ENCODE assay signal across 1 cellular context in the genomic region with DNA sequence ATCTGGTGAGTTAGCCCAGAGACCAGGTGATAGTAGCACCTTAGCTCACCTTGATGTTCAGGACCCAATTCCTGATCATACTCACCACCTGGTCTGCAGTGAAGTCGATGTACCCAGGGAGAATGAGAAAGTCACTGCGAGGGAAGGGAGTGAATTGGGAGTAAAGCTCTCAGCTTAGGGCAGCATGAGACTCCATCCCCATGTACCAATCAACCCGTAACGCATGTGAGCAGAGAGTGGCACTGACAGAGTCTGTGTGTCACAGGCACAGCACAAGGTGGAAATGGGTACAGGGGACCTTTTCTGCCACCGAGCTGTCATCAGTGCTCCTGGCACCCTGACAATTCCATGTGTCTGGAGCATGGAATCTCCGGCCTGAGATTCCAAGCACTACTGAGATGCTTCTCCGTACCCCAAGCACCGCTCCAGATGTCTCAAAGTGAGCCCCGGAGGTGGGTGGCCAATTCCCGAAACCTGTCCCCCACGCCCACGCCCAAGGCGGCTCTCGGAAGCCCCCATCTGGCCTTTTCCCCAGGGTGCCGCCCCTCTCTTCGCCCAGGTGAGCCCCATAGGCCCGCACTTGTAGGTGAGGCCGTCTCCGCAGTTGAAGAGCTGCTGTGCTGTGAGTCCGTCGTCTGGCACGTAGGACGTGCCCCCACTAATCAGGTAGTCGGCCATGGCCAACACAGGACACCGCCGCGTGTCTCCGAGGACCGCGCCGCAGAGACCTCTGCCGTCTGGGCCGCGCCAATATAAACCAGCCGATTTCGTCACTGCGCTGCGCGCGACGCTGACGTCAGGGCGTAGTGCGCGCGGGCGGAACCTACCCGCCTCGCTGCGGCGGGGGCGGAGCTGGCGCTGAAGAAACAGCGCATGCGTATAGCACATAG.
TF ChIP-seq lines count a peak whose summit lies in the region.

TSS of gene IMPDH2 (minus strand) at position 726 of the 890 bp plus-strand sequence. CDS start at position 678, 48 bp downstream.

TF ChIP-seq in K562, 482 proteins besides CTCF, POLR2A, EP300 and RAD21 (continued from another document and continues in another):
- TF ChIP-seq ELF2 (CRISPR knock-in tag; IDR thresholded peaks at IDR 0.05) (peak; percentile 59; the same call in 1 of the 2 replicates), PRMT5 (CRISPR knock-in tag; IDR thresholded peaks at IDR 0.05) (no peak), ZNF384 (IDR thresholded peaks at IDR 0.05; ENCODE audit: low read depth, low read length) (no peak), ZNF511 (CRISPR knock-in tag; IDR thresholded peaks at IDR 0.05) (peak; percentile 89), MXI1 (IDR thresholded peaks at IDR 0.05; ENCODE audit: low read depth, low read length) (peak; percentile 67; the same call in 1 of the 2 replicates), NR1H2 (CRISPR knock-in tag; IDR thresholded peaks at IDR 0.05) (0 out of 2 replicates have a peak, but pooled peaks have one; percentile 70), SAFB2 (IDR thresholded peaks at IDR 0.05; ENCODE audit: borderline replicate concordance, low read depth, low read length, severe bottlenecking) (no peak), LARP7 (IDR thresholded peaks at IDR 0.05) (no peak; the same call in 1 of the 2 replicates), PTTG1 (tag; IDR thresholded peaks at IDR 0.05; ENCODE audit: low read depth) (no peak), ELK3 (CRISPR knock-in tag; IDR thresholded peaks at IDR 0.05) (no peak), POLR3G (IDR thresholded peaks at IDR 0.05; ENCODE audit: extremely low read depth, insufficient read length, insufficient replicate concordance) (no peak), MAFG (tag; conservative IDR thresholded peaks at IDR 0.05) (no peak), FOXO4 (CRISPR knock-in tag; IDR thresholded peaks at IDR 0.05) (no peak), PTRF (tag; IDR thresholded peaks at IDR 0.05) (no peak), MAZ (CRISPR knock-in tag; conservative IDR thresholded peaks at IDR 0.05 in 1 of 2, IDR thresholded peaks at IDR 0.05 in 1 of 2) (peak; percentile 72 to 84), JUN (IDR thresholded peaks at IDR 0.05; ENCODE audit: borderline replicate concordance, low read depth, low read length) (peak; percentile 72), JUN (CRISPR knock-in tag; IDR thresholded peaks at IDR 0.05; ENCODE audit: borderline replicate concordance) (no peak), FOXP4 (CRISPR knock-in tag; IDR thresholded peaks at IDR 0.05; ENCODE audit: borderline replicate concordance) (no peak), CREM (IDR thresholded peaks at IDR 0.05; ENCODE audit: low read depth) (peak; percentile 99), KDM2B (CRISPR knock-in tag; IDR thresholded peaks at IDR 0.05) (no peak), CBX5 (IDR thresholded peaks at IDR 0.05; ENCODE audit: borderline replicate concordance, low read depth) (no peak), PHTF2 (CRISPR knock-in tag; IDR thresholded peaks at IDR 0.05) (no peak), ZNF354B (CRISPR knock-in tag; IDR thresholded peaks at IDR 0.05) (no peak), BMI1 (IDR thresholded peaks at IDR 0.05; ENCODE audit: low read length) (no peak), ZC3H4 (CRISPR knock-in tag; IDR thresholded peaks at IDR 0.05; ENCODE audit: borderline replicate concordance) (no peak; the same call in 1 of the 2 replicates), MED1 (CRISPR knock-in tag; IDR thresholded peaks at IDR 0.05; ENCODE audit: borderline replicate concordance) (no peak), NCOA2 (IDR thresholded peaks at IDR 0.05; ENCODE audit: partially characterized antibody in 2 of 2) (no peak), RUNX1 (IDR thresholded peaks at IDR 0.05; ENCODE audit: low read depth) (no peak), CBX2 (IDR thresholded peaks at IDR 0.05; ENCODE audit: insufficient read depth, low read length, poor library complexity, severe bottlenecking) (no peak), ZNF696 (CRISPR knock-in tag; conservative IDR thresholded peaks at IDR 0.05) (no peak), LEF1 (IDR thresholded peaks at IDR 0.05) (no peak), KDM4B (IDR thresholded peaks at IDR 0.05; ENCODE audit: borderline replicate concordance in 2 of 2, low read depth in 1 of 2) (no peak), NFATC3 (IDR thresholded peaks at IDR 0.05) (no peak), ZNF133 (CRISPR knock-in tag; IDR thresholded peaks at IDR 0.05) (no peak), CBX1 (IDR thresholded peaks at IDR 0.05; ENCODE audit: low read depth) (peak; percentile 87), PBX2 (CRISPR knock-in tag; IDR thresholded peaks at IDR 0.05; ENCODE audit: low read depth) (no peak), PBX2 (tag; conservative IDR thresholded peaks at IDR 0.05; ENCODE audit: low read depth) (no peak), SRSF3 (IDR thresholded peaks at IDR 0.05; ENCODE audit: insufficient read depth, low read length) (no peak), NEUROD1 (IDR thresholded peaks at IDR 0.05; ENCODE audit: borderline replicate concordance, low read depth, low read length, partially characterized antibody) (peak; percentile 56)
- TF ChIP-seq, protein P1, sequence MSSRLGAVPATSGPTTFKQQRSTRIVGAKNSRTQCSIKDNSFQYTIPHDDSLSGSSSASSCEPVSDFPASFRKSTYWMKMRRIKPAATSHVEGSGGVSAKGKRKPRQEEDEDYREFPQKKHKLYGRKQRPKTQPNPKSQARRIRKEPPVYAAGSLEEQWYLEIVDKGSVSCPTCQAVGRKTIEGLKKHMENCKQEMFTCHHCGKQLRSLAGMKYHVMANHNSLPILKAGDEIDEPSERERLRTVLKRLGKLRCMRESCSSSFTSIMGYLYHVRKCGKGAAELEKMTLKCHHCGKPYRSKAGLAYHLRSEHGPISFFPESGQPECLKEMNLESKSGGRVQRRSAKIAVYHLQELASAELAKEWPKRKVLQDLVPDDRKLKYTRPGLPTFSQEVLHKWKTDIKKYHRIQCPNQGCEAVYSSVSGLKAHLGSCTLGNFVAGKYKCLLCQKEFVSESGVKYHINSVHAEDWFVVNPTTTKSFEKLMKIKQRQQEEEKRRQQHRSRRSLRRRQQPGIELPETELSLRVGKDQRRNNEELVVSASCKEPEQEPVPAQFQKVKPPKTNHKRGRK (tag; IDR thresholded peaks at IDR 0.05) = no peak
- TF ChIP-seq, protein P2, sequence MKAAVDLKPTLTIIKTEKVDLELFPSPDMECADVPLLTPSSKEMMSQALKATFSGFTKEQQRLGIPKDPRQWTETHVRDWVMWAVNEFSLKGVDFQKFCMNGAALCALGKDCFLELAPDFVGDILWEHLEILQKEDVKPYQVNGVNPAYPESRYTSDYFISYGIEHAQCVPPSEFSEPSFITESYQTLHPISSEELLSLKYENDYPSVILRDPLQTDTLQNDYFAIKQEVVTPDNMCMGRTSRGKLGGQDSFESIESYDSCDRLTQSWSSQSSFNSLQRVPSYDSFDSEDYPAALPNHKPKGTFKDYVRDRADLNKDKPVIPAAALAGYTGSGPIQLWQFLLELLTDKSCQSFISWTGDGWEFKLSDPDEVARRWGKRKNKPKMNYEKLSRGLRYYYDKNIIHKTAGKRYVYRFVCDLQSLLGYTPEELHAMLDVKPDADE (conservative IDR thresholded peaks at IDR 0.05; ENCODE audit: control insufficient read depth, low read depth, low read length) = peak; percentile 63
- TF ChIP-seq, protein P3, sequence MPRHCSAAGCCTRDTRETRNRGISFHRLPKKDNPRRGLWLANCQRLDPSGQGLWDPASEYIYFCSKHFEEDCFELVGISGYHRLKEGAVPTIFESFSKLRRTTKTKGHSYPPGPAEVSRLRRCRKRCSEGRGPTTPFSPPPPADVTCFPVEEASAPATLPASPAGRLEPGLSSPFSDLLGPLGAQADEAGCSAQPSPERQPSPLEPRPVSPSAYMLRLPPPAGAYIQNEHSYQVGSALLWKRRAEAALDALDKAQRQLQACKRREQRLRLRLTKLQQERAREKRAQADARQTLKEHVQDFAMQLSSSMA (CRISPR knock-in tag; IDR thresholded peaks at IDR 0.05) = 0 out of 2 replicates have a peak, but pooled peaks have one; percentile 61
